2 cellular contexts compared by ENCODE assay signal in the genomic region with DNA sequence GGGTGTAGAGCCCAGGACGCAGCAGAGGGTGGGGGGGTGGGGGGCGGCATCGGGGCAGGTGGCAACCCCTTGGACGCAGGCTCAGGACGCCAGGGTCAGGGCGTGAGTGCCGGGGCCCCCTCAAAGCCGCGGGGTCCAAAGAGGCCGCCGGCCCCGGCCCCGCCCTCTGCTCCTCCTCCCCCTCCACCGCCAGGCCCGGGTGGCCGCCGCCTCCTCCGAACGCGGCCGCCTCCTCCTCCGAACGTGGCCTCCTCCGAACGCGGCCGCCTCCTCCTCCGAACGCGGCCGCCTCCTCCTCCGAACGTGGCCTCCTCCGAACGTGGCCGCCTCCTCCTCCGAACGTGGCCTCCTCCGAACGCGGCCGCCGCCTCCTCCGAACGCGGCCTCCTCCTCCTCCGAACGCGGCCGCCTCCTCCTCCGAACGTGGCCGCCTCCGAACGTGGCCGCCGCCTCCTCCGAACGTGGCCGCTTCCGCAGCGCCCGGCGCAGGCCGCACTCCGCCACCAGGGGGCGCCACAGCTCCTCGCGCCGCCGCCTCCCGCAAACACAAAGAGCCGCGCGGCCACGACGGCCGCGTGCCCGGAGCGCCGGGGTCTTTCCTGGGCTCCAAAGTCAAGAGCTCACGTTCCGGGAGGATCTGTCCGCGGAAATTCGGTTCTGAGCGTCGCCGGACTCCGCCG.
TF ChIP-seq lines count a peak whose summit lies in the region.

No MANE protein-coding gene starts in this region.

TF ChIP-seq in HEK293, 187 proteins besides CTCF, POLR2A, EP300 and RAD21 (continued from another document):
- TF ChIP-seq, protein P1, sequence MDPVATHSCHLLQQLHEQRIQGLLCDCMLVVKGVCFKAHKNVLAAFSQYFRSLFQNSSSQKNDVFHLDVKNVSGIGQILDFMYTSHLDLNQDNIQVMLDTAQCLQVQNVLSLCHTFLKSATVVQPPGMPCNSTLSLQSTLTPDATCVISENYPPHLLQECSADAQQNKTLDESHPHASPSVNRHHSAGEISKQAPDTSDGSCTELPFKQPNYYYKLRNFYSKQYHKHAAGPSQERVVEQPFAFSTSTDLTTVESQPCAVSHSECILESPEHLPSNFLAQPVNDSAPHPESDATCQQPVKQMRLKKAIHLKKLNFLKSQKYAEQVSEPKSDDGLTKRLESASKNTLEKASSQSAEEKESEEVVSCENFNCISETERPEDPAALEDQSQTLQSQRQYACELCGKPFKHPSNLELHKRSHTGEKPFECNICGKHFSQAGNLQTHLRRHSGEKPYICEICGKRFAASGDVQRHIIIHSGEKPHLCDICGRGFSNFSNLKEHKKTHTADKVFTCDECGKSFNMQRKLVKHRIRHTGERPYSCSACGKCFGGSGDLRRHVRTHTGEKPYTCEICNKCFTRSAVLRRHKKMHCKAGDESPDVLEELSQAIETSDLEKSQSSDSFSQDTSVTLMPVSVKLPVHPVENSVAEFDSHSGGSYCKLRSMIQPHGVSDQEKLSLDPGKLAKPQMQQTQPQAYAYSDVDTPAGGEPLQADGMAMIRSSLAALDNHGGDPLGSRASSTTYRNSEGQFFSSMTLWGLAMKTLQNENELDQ (tag by site-specific recombination; IDR thresholded peaks at IDR 0.05; ENCODE audit: low read depth): no peak
- TF ChIP-seq ZNF561 (tag by site-specific recombination; IDR thresholded peaks at IDR 0.05; ENCODE audit: borderline replicate concordance): peak; percentile 55; the same call in 1 of the 2 replicates
- no peak for TF ChIP-seq SETDB1 (IDR thresholded peaks at IDR 0.05; ENCODE audit: insufficient read length, low read length)
- no peak for TF ChIP-seq ZNF514 (tag by site-specific recombination; IDR thresholded peaks at IDR 0.05)
- TF ChIP-seq ZBTB8A (tag by site-specific recombination; IDR thresholded peaks at IDR 0.05): peak; percentile 74
- TF ChIP-seq KLF10 (tag by site-specific recombination; IDR thresholded peaks at IDR 0.05): peak; percentile 47; the same call in 1 of the 2 replicates
- peak; percentile 98 for TF ChIP-seq ZSCAN30 (tag by site-specific recombination; IDR thresholded peaks at IDR 0.05)
- TF ChIP-seq, protein P2, sequence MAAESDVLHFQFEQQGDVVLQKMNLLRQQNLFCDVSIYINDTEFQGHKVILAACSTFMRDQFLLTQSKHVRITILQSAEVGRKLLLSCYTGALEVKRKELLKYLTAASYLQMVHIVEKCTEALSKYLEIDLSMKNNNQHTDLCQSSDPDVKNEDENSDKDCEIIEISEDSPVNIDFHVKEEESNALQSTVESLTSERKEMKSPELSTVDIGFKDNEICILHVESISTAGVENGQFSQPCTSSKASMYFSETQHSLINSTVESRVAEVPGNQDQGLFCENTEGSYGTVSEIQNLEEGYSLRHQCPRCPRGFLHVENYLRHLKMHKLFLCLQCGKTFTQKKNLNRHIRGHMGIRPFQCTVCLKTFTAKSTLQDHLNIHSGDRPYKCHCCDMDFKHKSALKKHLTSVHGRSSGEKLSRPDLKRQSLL (tag by site-specific recombination; IDR thresholded peaks at IDR 0.05): peak; percentile 35; the same call in 1 of the 2 replicates
- TF ChIP-seq KLF9 (tag by site-specific recombination; IDR thresholded peaks at IDR 0.05; ENCODE audit: low read depth): peak; percentile 49; the same call in 1 of the 2 replicates
- TF ChIP-seq ZNF202 (tag by site-specific recombination; IDR thresholded peaks at IDR 0.05; ENCODE audit: borderline replicate concordance): no peak
- TF ChIP-seq ZNF600 (tag by site-specific recombination; IDR thresholded peaks at IDR 0.05): no peak
- TF ChIP-seq ZNF658 (tag by site-specific recombination; IDR thresholded peaks at IDR 0.05): no peak
- TF ChIP-seq GLIS1 (tag by site-specific recombination; IDR thresholded peaks at IDR 0.05): peak; percentile 40; the same call in 1 of the 2 replicates

TF ChIP-seq in HepG2, 621 proteins besides CTCF, POLR2A, EP300 and RAD21 (continued from another document and continues in another):
- TF ChIP-seq, protein P3, sequence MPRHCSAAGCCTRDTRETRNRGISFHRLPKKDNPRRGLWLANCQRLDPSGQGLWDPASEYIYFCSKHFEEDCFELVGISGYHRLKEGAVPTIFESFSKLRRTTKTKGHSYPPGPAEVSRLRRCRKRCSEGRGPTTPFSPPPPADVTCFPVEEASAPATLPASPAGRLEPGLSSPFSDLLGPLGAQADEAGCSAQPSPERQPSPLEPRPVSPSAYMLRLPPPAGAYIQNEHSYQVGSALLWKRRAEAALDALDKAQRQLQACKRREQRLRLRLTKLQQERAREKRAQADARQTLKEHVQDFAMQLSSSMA (CRISPR knock-in tag; IDR thresholded peaks at IDR 0.05): no peak
- no peak for TF ChIP-seq NFRKB (IDR thresholded peaks at IDR 0.05)
- TF ChIP-seq MAFG (CRISPR knock-in tag; IDR thresholded peaks at IDR 0.05): no peak
- TF ChIP-seq U2AF2 (IDR thresholded peaks at IDR 0.05; ENCODE audit: low read depth, low read length): no peak
- TF ChIP-seq RFX3 (CRISPR knock-in tag; IDR thresholded peaks at IDR 0.05): no peak
- TF ChIP-seq, protein P4, sequence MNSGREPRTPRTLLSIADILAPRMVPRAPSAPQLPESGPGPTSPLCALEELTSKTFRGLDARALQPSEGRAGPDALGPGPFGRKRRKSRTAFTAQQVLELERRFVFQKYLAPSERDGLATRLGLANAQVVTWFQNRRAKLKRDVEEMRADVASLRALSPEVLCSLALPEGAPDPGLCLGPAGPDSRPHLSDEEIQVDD (CRISPR knock-in tag; IDR thresholded peaks at IDR 0.05; ENCODE audit: borderline replicate concordance): peak; percentile 37; the same call in 1 of the 2 replicates
- TF ChIP-seq, protein P5, sequence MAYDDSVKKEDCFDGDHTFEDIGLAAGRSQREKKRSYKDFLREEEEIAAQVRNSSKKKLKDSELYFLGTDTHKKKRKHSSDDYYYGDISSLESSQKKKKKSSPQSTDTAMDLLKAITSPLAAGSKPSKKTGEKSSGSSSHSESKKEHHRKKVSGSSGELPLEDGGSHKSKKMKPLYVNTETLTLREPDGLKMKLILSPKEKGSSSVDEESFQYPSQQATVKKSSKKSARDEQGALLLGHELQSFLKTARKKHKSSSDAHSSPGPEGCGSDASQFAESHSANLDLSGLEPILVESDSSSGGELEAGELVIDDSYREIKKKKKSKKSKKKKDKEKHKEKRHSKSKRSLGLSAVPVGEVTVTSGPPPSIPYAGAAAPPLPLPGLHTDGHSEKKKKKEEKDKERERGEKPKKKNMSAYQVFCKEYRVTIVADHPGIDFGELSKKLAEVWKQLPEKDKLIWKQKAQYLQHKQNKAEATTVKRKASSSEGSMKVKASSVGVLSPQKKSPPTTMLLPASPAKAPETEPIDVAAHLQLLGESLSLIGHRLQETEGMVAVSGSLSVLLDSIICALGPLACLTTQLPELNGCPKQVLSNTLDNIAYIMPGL (CRISPR knock-in tag; IDR thresholded peaks at IDR 0.05; ENCODE audit: borderline replicate concordance in 1 of 2, low read depth in 1 of 2): peak; percentile 82 to 92
- TF ChIP-seq TBL1XR1 (IDR thresholded peaks at IDR 0.05; ENCODE audit: borderline replicate concordance, low read length, partially characterized antibody): no peak
- TF ChIP-seq SP140L (CRISPR knock-in tag; IDR thresholded peaks at IDR 0.05; ENCODE audit: borderline replicate concordance): no peak
- no peak for TF ChIP-seq CENPT (CRISPR knock-in tag; IDR thresholded peaks at IDR 0.05; ENCODE audit: low read depth)
- TF ChIP-seq, protein P6, sequence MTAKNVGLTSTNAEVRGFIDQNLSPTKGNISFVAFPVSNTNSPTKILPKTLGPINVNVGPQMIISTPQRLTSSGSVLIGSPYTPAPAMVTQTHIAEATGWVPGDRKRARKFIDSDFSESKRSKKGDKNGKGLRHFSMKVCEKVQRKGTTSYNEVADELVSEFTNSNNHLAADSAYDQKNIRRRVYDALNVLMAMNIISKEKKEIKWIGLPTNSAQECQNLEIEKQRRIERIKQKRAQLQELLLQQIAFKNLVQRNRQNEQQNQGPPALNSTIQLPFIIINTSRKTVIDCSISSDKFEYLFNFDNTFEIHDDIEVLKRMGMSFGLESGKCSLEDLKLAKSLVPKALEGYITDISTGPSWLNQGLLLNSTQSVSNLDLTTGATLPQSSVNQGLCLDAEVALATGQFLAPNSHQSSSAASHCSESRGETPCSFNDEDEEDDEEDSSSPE (CRISPR knock-in tag; IDR thresholded peaks at IDR 0.05): peak; percentile 64; the same call in 1 of the 2 replicates
- TF ChIP-seq IKZF4 (CRISPR knock-in tag; IDR thresholded peaks at IDR 0.05; ENCODE audit: borderline replicate concordance, low read depth, not compliant biosample characterization): peak; percentile 50
- TF ChIP-seq, protein P7, sequence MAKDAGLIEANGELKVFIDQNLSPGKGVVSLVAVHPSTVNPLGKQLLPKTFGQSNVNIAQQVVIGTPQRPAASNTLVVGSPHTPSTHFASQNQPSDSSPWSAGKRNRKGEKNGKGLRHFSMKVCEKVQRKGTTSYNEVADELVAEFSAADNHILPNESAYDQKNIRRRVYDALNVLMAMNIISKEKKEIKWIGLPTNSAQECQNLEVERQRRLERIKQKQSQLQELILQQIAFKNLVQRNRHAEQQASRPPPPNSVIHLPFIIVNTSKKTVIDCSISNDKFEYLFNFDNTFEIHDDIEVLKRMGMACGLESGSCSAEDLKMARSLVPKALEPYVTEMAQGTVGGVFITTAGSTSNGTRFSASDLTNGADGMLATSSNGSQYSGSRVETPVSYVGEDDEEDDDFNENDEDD (CRISPR knock-in tag; IDR thresholded peaks at IDR 0.05; ENCODE audit: borderline replicate concordance): peak; percentile 75; the same call in 1 of the 2 replicates
- no peak for TF ChIP-seq ZNF567 (CRISPR knock-in tag; IDR thresholded peaks at IDR 0.05; ENCODE audit: borderline replicate concordance)
- TF ChIP-seq SETDB1 (CRISPR knock-in tag; IDR thresholded peaks at IDR 0.05; ENCODE audit: borderline replicate concordance): no peak
- TF ChIP-seq, protein P8, sequence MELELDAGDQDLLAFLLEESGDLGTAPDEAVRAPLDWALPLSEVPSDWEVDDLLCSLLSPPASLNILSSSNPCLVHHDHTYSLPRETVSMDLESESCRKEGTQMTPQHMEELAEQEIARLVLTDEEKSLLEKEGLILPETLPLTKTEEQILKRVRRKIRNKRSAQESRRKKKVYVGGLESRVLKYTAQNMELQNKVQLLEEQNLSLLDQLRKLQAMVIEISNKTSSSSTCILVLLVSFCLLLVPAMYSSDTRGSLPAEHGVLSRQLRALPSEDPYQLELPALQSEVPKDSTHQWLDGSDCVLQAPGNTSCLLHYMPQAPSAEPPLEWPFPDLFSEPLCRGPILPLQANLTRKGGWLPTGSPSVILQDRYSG (CRISPR knock-in tag; IDR thresholded peaks at IDR 0.05): no peak
- no peak for TF ChIP-seq RORA (CRISPR knock-in tag; IDR thresholded peaks at IDR 0.05)
- peak; percentile 81 for TF ChIP-seq STAG1 (CRISPR knock-in tag; IDR thresholded peaks at IDR 0.05)
- no peak for TF ChIP-seq ZNF501 (CRISPR knock-in tag; IDR thresholded peaks at IDR 0.05)
- no peak for TF ChIP-seq SP1 (IDR thresholded peaks at IDR 0.05)
- peak; percentile 28; the same call in 1 of the 2 replicates for TF ChIP-seq SP1 (CRISPR knock-in tag; IDR thresholded peaks at IDR 0.05)
- no peak for TF ChIP-seq ZNF382 (CRISPR knock-in tag; IDR thresholded peaks at IDR 0.05; ENCODE audit: borderline replicate concordance)
- no peak for TF ChIP-seq GABPA (IDR thresholded peaks at IDR 0.05; ENCODE audit: low read depth, low read length)
- no peak for TF ChIP-seq GABPA (CRISPR knock-in tag; IDR thresholded peaks at IDR 0.05; ENCODE audit: low read depth)
- TF ChIP-seq ZNF331 (CRISPR knock-in tag; IDR thresholded peaks at IDR 0.05): no peak
- no peak for TF ChIP-seq NCOR1 (IDR thresholded peaks at IDR 0.05; ENCODE audit: borderline replicate concordance, low read length)
- peak; percentile 85; the same call in 1 of the 2 replicates for TF ChIP-seq SAFB2 (CRISPR knock-in tag; IDR thresholded peaks at IDR 0.05; ENCODE audit: borderline replicate concordance, low read depth)
- TF ChIP-seq, protein P9, sequence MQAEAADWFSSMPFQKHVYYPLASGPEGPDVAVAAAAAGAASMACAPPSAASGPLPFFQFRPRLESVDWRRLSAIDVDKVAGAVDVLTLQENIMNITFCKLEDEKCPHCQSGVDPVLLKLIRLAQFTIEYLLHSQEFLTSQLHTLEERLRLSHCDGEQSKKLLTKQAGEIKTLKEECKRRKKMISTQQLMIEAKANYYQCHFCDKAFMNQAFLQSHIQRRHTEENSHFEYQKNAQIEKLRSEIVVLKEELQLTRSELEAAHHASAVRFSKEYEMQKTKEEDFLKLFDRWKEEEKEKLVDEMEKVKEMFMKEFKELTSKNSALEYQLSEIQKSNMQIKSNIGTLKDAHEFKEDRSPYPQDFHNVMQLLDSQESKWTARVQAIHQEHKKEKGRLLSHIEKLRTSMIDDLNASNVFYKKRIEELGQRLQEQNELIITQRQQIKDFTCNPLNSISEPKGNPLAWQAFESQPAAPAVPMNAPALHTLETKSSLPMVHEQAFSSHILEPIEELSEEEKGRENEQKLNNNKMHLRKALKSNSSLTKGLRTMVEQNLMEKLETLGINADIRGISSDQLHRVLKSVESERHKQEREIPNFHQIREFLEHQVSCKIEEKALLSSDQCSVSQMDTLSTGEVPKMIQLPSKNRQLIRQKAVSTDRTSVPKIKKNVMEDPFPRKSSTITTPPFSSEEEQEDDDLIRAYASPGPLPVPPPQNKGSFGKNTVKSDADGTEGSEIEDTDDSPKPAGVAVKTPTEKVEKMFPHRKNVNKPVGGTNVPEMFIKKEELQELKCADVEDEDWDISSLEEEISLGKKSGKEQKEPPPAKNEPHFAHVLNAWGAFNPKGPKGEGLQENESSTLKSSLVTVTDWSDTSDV (CRISPR knock-in tag; IDR thresholded peaks at IDR 0.05): 0 out of 2 replicates have a peak, but pooled peaks have one; percentile 52
- 0 out of 2 replicates have a peak, but pooled peaks have one; percentile 39 for TF ChIP-seq ETV5 (CRISPR knock-in tag; IDR thresholded peaks at IDR 0.05; ENCODE audit: borderline replicate concordance)
- no peak for TF ChIP-seq ZSCAN12 (CRISPR knock-in tag; IDR thresholded peaks at IDR 0.05)
- peak; percentile 70; the same call in 1 of the 2 replicates for TF ChIP-seq HES4 (CRISPR knock-in tag; IDR thresholded peaks at IDR 0.05; ENCODE audit: borderline replicate concordance)
- TF ChIP-seq, protein P10, sequence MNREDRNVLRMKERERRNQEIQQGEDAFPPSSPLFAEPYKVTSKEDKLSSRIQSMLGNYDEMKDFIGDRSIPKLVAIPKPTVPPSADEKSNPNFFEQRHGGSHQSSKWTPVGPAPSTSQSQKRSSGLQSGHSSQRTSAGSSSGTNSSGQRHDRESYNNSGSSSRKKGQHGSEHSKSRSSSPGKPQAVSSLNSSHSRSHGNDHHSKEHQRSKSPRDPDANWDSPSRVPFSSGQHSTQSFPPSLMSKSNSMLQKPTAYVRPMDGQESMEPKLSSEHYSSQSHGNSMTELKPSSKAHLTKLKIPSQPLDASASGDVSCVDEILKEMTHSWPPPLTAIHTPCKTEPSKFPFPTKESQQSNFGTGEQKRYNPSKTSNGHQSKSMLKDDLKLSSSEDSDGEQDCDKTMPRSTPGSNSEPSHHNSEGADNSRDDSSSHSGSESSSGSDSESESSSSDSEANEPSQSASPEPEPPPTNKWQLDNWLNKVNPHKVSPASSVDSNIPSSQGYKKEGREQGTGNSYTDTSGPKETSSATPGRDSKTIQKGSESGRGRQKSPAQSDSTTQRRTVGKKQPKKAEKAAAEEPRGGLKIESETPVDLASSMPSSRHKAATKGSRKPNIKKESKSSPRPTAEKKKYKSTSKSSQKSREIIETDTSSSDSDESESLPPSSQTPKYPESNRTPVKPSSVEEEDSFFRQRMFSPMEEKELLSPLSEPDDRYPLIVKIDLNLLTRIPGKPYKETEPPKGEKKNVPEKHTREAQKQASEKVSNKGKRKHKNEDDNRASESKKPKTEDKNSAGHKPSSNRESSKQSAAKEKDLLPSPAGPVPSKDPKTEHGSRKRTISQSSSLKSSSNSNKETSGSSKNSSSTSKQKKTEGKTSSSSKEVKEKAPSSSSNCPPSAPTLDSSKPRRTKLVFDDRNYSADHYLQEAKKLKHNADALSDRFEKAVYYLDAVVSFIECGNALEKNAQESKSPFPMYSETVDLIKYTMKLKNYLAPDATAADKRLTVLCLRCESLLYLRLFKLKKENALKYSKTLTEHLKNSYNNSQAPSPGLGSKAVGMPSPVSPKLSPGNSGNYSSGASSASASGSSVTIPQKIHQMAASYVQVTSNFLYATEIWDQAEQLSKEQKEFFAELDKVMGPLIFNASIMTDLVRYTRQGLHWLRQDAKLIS (CRISPR knock-in tag; IDR thresholded peaks at IDR 0.05): no peak
- no peak for TF ChIP-seq SOX6 (IDR thresholded peaks at IDR 0.05)
- no peak for TF ChIP-seq SOX6 (CRISPR knock-in tag; IDR thresholded peaks at IDR 0.05)
